In genomic region chr7:25968205-25968993, GRCh38 we compare ENCODE assay signal across 8 cellular contexts.
DNase-seq lines count a peak whose midpoint lies in the region; ATAC-seq, FAIRE-seq and TF ChIP-seq lines count a peak whose summit lies in the region.

No MANE protein-coding gene starts in this region.

- DNase-seq in GM10248 (ENCODE audit: extremely low spot score) (peak; percentile 64), BE2C (no peak), SKM-1 (lab: John Stamatoyannopoulos, UW; ENCODE audit: unreplicated experiment) (no peak), NCI-H446 (lab: John Stamatoyannopoulos, UW) (no peak), H54 (ENCODE audit: insufficient read length, low spot score) (no peak)
- DNase-seq in activated naive CD8-positive, alpha-beta T cell treated with anti-CD3 and anti-CD28 coated beads, Interleukin-2, amount 10 ng/mL, durations not matched to agents 7 days and 5 days = no peak

- H3K4me1 Mint-ChIP-seq in activated naive CD8-positive, alpha-beta T cell treated with anti-CD3 and anti-CD28 coated beads, Interleukin-2, amount 10 ng/mL, durations not matched to agents 7 days and 5 days = peaks cover 14% of the 10 kb centered on the region

- no peaks in the 10 kb centered on the region for H3K36me3 ChIP-seq in BE2C

- no peak for TF ChIP-seq POLR2A in H54 (IDR thresholded peaks at IDR 0.05; ENCODE audit: low read depth, low read length)

- no peaks in the 10 kb centered on the region for H3K9me3 ChIP-seq in BE2C

- CTCF ChIA-PET in GM10248 (lab: Yijun Ruan, JAX) = interaction anchor here (0.7 to 3.3 kb wide), 9 partner anchors 9 to 1192 kb away, joined by 3 to 15 read pairs (median 5); partner anchors contain the start of gene NFE2L3

- POLR2A ChIA-PET in GM10248 (lab: Yijun Ruan, JAX) = no interaction called here
- POLR2A ChIA-PET in activated naive CD8-positive, alpha-beta T cell treated with anti-CD3 and anti-CD28 coated beads, Interleukin-2, amount 10 ng/mL, durations not matched to agents 7 days and 5 days (lab: Charles Lee) = interaction anchor here (0.6 kb wide), 1 partner anchor 9 kb away, joined by 3 read pairs; no protein-coding TSS in a partner anchor

- no peaks in the 10 kb centered on the region for H3K36me3 Mint-ChIP-seq in activated naive CD8-positive, alpha-beta T cell treated with anti-CD3 and anti-CD28 coated beads, Interleukin-2, amount 10 ng/mL, durations not matched to agents 7 days and 5 days

- peaks cover 25% of the 10 kb centered on the region for H3K27me3 Mint-ChIP-seq in activated naive CD8-positive, alpha-beta T cell treated with anti-CD3 and anti-CD28 coated beads, Interleukin-2, amount 10 ng/mL, durations not matched to agents 7 days and 5 days

- TF ChIP-seq CTCF in GM10248 (IDR thresholded peaks at IDR 0.05; ENCODE audit: control extremely low read depth, extremely low read depth, low read depth, missing control alignments) = no peak
- no peak for TF ChIP-seq CTCF in BE2C (IDR thresholded peaks at IDR 0.05; ENCODE audit: low read depth, low read length)

- peak; percentile 70 for ATAC-seq in GM19468 (IDR thresholded peaks at IDR 0.05; ENCODE audit: extremely low read depth, unreplicated experiment)
- peak; percentile 36 for ATAC-seq in HG03469 (IDR thresholded peaks at IDR 0.05; ENCODE audit: unreplicated experiment)
- peak; percentile 25 for ATAC-seq in activated naive CD8-positive, alpha-beta T cell treated with anti-CD3 and anti-CD28 coated beads, Interleukin-2, amount 10 ng/mL, durations not matched to agents 7 days and 5 days (ENCODE audit: low read depth)

- no peaks in the 10 kb centered on the region for H3K4me1 ChIP-seq in BE2C

- FAIRE-seq in H54 (lab: Jason Lieb, UNC) = no peak

- H3K4me3 ChIP-seq in BE2C (ENCODE audit: low read depth, low read length) = no peak overlapping the region

- H3K27ac Mint-ChIP-seq in activated naive CD8-positive, alpha-beta T cell treated with anti-CD3 and anti-CD28 coated beads, Interleukin-2, amount 10 ng/mL, durations not matched to agents 7 days and 5 days = no peak overlapping the region

- peaks cover 4% of the 10 kb centered on the region for H3K9me3 Mint-ChIP-seq in activated naive CD8-positive, alpha-beta T cell treated with anti-CD3 and anti-CD28 coated beads, Interleukin-2, amount 10 ng/mL, durations not matched to agents 7 days and 5 days

- H3K4me3 Mint-ChIP-seq in activated naive CD8-positive, alpha-beta T cell treated with anti-CD3 and anti-CD28 coated beads, Interleukin-2, amount 10 ng/mL, durations not matched to agents 7 days and 5 days = no peak overlapping the region

- H3K27me3 ChIP-seq in BE2C = peaks cover 29% of the 10 kb centered on the region
